8 cellular contexts compared by ENCODE assay signal in genomic region chr6:22954749-22955385, GRCh38.
DNase-seq lines count a peak whose midpoint lies in the region; ATAC-seq lines count a peak whose summit lies in the region.

No MANE protein-coding gene starts in this region.

- H3K9ac ChIP-seq in duodenal mucosa (ENCODE audit: low read depth in 1 of 2, low read length in 2 of 2): no peak overlapping the region

- in situ Hi-C loops in KBM-7 (cut with MboI; ENCODE audit: low pct_unique_long_range_greater_than_20kb, low sequenced_read_pairs): no loop called here

- no peak overlapping the region for H3K27ac ChIP-seq in duodenal mucosa (ENCODE audit: low read depth, low read length)
- no peak overlapping the region for H3K27ac ChIP-seq in caudate nucleus (ENCODE audit: low read depth, low read length)

- no peaks in the 10 kb centered on the region for H3K27me3 ChIP-seq in duodenal mucosa (ENCODE audit: control insufficient read depth in 1 of 2, insufficient read depth in 2 of 2, low read length in 2 of 2)

- DNase-seq in EL (peak; percentile 8), NCI-H2029 treated with DMSO at 0.1 percent for 48 hours (lab: John Stamatoyannopoulos, UW) (peak; percentile 72), renal cortical epithelial cell (ENCODE audit: low read depth) (peak; percentile 48), NCI-H1048 (lab: John Stamatoyannopoulos, UW) (no peak), caudate nucleus (lab: John Stamatoyannopoulos, UW) (no peak), KBM-7 (no peak)

- peak; percentile 78 for ATAC-seq in GM21737 (IDR thresholded peaks at IDR 0.05; ENCODE audit: unreplicated experiment)

- H3K4me3 ChIP-seq in duodenal mucosa (ENCODE audit: low read depth in 1 of 2, low read length in 2 of 2): peak overlapping the region; percentile 34 to 38

- no peaks in the 10 kb centered on the region for H3K9me3 ChIP-seq in duodenal mucosa (ENCODE audit: control insufficient read depth in 1 of 2, low read length in 2 of 2)

- peaks cover 0 to 8% of the 10 kb centered on the region in 2 donors for H3K4me1 ChIP-seq in duodenal mucosa (ENCODE audit: control insufficient read depth in 1 of 2, insufficient read depth in 2 of 2, low read length in 2 of 2)

- H3K36me3 ChIP-seq in duodenal mucosa (ENCODE audit: control insufficient read depth in 1 of 2, insufficient read depth in 2 of 2, low read length in 2 of 2): no peaks in the 10 kb centered on the region

Comparison
In these comparisons a context has a peak if more than half of its experiments do, and no peak if none do; other contexts are left out.
1. DNase-seq: peak in EL (single experiment), NCI-H2029 treated with DMSO at 0.1 percent for 48 hours (single experiment) and renal cortical epithelial cell (single experiment); none in NCI-H1048 (single experiment), caudate nucleus (0 of 61) and KBM-7 (single experiment).